In genomic region chr16:79602615-79603014, GRCh38 we compare ENCODE assay signal across 8 cellular contexts. TPM values are rescaled to one million over a fixed set of nuclear protein-coding genes. Genes with fewer than 3 reads are reported as not detected.
A peak's percentile ranks its signal among the peaks of the same experiment; 100 is the strongest.
DNase-seq lines count a peak whose midpoint lies in the region; ATAC-seq and TF ChIP-seq lines count a peak whose summit lies in the region.

No MANE protein-coding gene starts in this region.

- no peaks in the 10 kb centered on the region for H3K9me3 Mint-ChIP-seq in mesothelial cell of epicardium

- H3K27ac ChIP-seq in mammary epithelial cell (ENCODE audit: insufficient read depth, low read depth, low read length) (peak overlapping the region; percentile 56), thyroid gland (peak overlapping the region in 2 of 3 donors; percentile 24 to 55)

- in situ Hi-C loops in mammary epithelial cell (cut with MboI; ENCODE audit: low sequenced_read_pairs in 2 of 2) = loop anchor here (10.0 to 25.0 kb wide), 3 partner anchors 160 to 1490 kb away; no protein-coding TSS in a partner anchor

- no peaks in the 10 kb centered on the region for H4K20me1 ChIP-seq in mammary epithelial cell (ENCODE audit: insufficient read depth, low read length)

- H2AFZ ChIP-seq in mammary epithelial cell (ENCODE audit: low read depth, low read length) = peak overlapping the region; percentile 90

- intact Hi-C loops in mammary epithelial cell (cut with micrococcal nuclease) = loop anchor here (1.0 to 10.0 kb wide), 7 partner anchors 135 to 1878 kb away; partner anchors contain the start of gene NUDT7
- intact Hi-C loops in thyroid gland (cut with DNase I) = loop anchor here (10.0 kb wide), 1 partner anchor 1098 kb away; no protein-coding TSS in a partner anchor

- no TSS peak for BruUV-seq in mammary epithelial cell (replicated peaks; lab: Mats Ljungman, UMichigan)

- H3K9ac ChIP-seq in mammary epithelial cell (ENCODE audit: insufficient read depth, low read length) = peak overlapping the region; percentile 43

- DNase-seq in activated naive CD4-positive, alpha-beta T cell treated with Interleukin-2 at 50 U/mL for 16 hours = peak; percentile 30
- DNase-seq in activated naive CD4-positive, alpha-beta T cell (lab: John Stamatoyannopoulos, UW) = no peak
- DNase-seq in mammary epithelial cell (no peak), mesothelial cell of epicardium (ENCODE audit: low spot score in 2 of 2, unreplicated experiment in 2 of 2) (no peak), thyroid gland (no peak)

- H3K79me2 ChIP-seq in mammary epithelial cell (ENCODE audit: insufficient read depth, low read length) = peaks cover 19% of the 10 kb centered on the region

- dilution Hi-C loops in mammary epithelial cell (cut with HindIII; ENCODE audit: low sequenced_read_pairs) = no loop called here

- peaks cover 54% of the 10 kb centered on the region for H3K4me1 Mint-ChIP-seq in mesothelial cell of epicardium

- H3K4me3 Mint-ChIP-seq in mesothelial cell of epicardium = peak overlapping the region; percentile 88

- H3K4me3 ChIP-seq in mammary epithelial cell (replicated peaks in 1 of 3; ENCODE audit: insufficient read depth in 1 of 3, low read depth in 2 of 3, low read length in 3 of 3) = peak overlapping the region in 2 of 3 experiments; percentile 87 to 94
- no peak overlapping the region for H3K4me3 ChIP-seq in thyroid gland (replicated peaks in 1 of 3)

- peaks cover 37% of the 10 kb centered on the region for H3K27me3 Mint-ChIP-seq in mesothelial cell of epicardium (ENCODE audit: low read depth)

- no peaks in the 10 kb centered on the region for H3K36me3 ChIP-seq in mammary epithelial cell (ENCODE audit: insufficient read depth, low read length)
- H3K36me3 ChIP-seq in thyroid gland = peaks cover 0 to 3% of the 10 kb centered on the region in 2 donors

- TF ChIP-seq CTCF in mammary epithelial cell (conservative IDR thresholded peaks at IDR 0.05 in 1 of 2, IDR thresholded peaks at IDR 0.05 in 1 of 2; ENCODE audit: extremely low read depth in 1 of 2, insufficient read depth in 1 of 2, low read depth in 1 of 2, low read length in 2 of 2) = no peak
- no peak for TF ChIP-seq CTCF in mesothelial cell of epicardium (IDR thresholded peaks at IDR 0.05; ENCODE audit: unreplicated experiment)
- no peak for TF ChIP-seq CTCF in thyroid gland (IDR thresholded peaks at IDR 0.05)

- H3K27me3 ChIP-seq in mammary epithelial cell (ENCODE audit: insufficient read depth, low read length) (no peaks in the 10 kb centered on the region), thyroid gland (no peaks in the 10 kb centered on the region)

- H3K9me3 ChIP-seq in mammary epithelial cell (replicated peaks; ENCODE audit: insufficient read depth, low read length) = no peaks in the 10 kb centered on the region
- no peaks in the 10 kb centered on the region for H3K9me3 ChIP-seq in thyroid gland

- WGBS in mammary epithelial cell (ENCODE audit: low coverage, missing lambda C conversion rate) = 19% methylated on average over 5 of the region's 5 CpGs
- 33 to 41% methylated on average over 5 of the region's 5 CpGs for WGBS in thyroid gland, 2 donors

- ATAC-seq in HG02798 (IDR thresholded peaks at IDR 0.05; ENCODE audit: poor library complexity, unreplicated experiment) (no peak), HG02642 (IDR thresholded peaks at IDR 0.05; ENCODE audit: poor library complexity, unreplicated experiment) (no peak), HG03196 (IDR thresholded peaks at IDR 0.05; ENCODE audit: unreplicated experiment) (no peak)

- H3K4me1 ChIP-seq in mammary epithelial cell (ENCODE audit: insufficient read depth, low read length) = peaks cover 32% of the 10 kb centered on the region
- peaks cover 3 to 7% of the 10 kb centered on the region in 2 donors for H3K4me1 ChIP-seq in thyroid gland

- CTCF ChIA-PET in mammary epithelial cell (lab: Charles Lee; ENCODE audit: low non-redundant PET) = interaction anchor here (0.6 to 0.7 kb wide), 4 partner anchors 56 to 1496 kb away, joined by 3 to 8 read pairs (median 5); no protein-coding TSS in a partner anchor

- no peak for TF ChIP-seq POLR2A in thyroid gland (IDR thresholded peaks at IDR 0.05)

- H3K27ac Mint-ChIP-seq in mesothelial cell of epicardium = no peak overlapping the region

- H3K4me2 ChIP-seq in mammary epithelial cell (ENCODE audit: insufficient read depth, low read depth, low read length) = peak overlapping the region; percentile 98

- no peaks in the 10 kb centered on the region for H3K36me3 Mint-ChIP-seq in mesothelial cell of epicardium

RNA-seq across cellular contexts. Expression of gene MAF, which starts 2.1 kb away (rescaled TPM):
- total RNA-seq in mammary epithelial cell (10 to 100 TPM; 10.3 to 27.0 TPM), mesothelial cell of epicardium (11.1 to 12.9 TPM (median 11.7 TPM) in 3 replicates), thyroid gland (100 to 1,000 TPM in 1 of 4 donors, 10 to 100 TPM in 3; 59.7 to 158 (median 67.1) TPM)
- 3.2 TPM for polyA plus RNA-seq in mammary epithelial cell
- 3.1 TPM for polyA minus RNA-seq in mammary epithelial cell

Comparison
In these comparisons a context has a peak if more than half of its experiments do, and no peak if none do; other contexts are left out.
1. H3K4me3 ChIP-seq: peak in mammary epithelial cell (2 of 3); none in thyroid gland (0 of 3).